ENCODE assay signal across 15 cellular contexts in the genomic region with DNA sequence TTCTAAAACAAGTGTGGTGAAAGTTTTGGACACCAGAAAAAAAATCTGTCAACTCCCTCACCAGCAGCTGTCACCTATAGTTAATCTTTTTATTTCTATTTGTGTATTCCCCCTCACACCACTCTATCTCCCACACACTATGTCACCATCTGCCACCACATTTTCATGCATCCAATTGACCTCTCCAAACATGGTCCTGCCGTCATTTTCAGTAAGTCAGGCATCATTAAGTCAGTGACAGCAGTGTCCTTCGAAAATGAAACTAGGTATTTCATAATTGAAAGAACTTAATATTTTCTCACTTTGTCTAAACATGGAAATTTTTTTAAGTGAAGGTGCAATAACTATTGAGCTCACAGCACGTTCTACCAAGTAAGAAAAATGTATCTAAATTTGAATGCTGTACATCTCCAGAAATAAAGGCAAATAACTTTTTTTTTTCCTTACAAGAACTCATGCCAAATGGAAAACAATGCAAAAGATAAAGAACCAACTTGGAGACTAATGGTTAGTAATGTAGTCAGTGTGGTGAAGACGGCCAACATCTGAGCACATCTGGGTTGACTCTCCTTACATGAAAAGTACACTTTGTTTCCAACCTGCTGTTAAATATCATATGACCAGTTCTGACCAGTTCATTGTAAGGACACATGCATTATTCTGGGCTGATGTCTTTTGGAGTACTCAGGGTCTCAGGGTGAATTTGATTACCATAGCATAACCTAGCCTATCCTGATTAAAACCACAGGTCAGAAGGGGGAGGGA.
"Had no signal": no experiment of that assay in that cellular context is flagged by ENCODE, and none has a peak within 500 bp of the region (broad histone marks: within the 10 kb centered on the region; RNA-seq: fewer than 3 reads in every experiment).

No MANE protein-coding gene starts in this region.

- H3K27me3 ChIP-seq: body of pancreas, esophagus muscularis mucosa, ovary, tibial nerve, vagina had no signal

- H3K4me1 ChIP-seq: body of pancreas, esophagus muscularis mucosa, tibial nerve, vagina had no signal

- DNase-seq: activated CD4-positive, alpha-beta T cell treated with anti-CD3 and anti-CD28 coated beads, Interleukin-2, amount 10 ng/mL, durations not matched to agents 24 days and 14 days; activated CD4-positive, CD25-positive, alpha-beta regulatory T cell; activated naive CD8-positive, alpha-beta T cell treated with anti-CD3 and anti-CD28 coated beads for 36 hours; body of pancreas; cortex of kidney; effector CD4-positive, alpha-beta T cell; hypothalamus; left ventricle myocardium superior; mucosa of descending colon; naive thymus-derived CD4-positive, alpha-beta T cell; ovary had no signal

- ATAC-seq: body of pancreas; left ventricle myocardium superior; mucosa of descending colon; naive thymus-derived CD4-positive, alpha-beta T cell; stimulated activated memory B cell treated with anti-CD40 and anti-IgM and Interleukin-4, amounts not matched to agents 10 μg/mL and 1 μg/mL and 100 μg/mL, for 72 hours had no signal

- H3K9me3 ChIP-seq: body of pancreas, esophagus muscularis mucosa, mucosa of descending colon, ovary, tibial nerve, vagina had no signal

- H3K27ac ChIP-seq: body of pancreas, esophagus muscularis mucosa, ovary, tibial nerve, vagina had no signal

- H3K4me3 ChIP-seq: body of pancreas, esophagus muscularis mucosa, mucosa of descending colon, ovary, tibial nerve, vagina had no signal

- H3K36me3 ChIP-seq: esophagus muscularis mucosa, ovary, tibial nerve, vagina had no signal
